In genomic region chr15:98386594-98386993, GRCh38 we compare ENCODE assay signal across 25 cellular contexts.
A peak's percentile ranks its signal among the peaks of the same experiment; 100 is the strongest.
DNase-seq lines count a peak whose midpoint lies in the region; ATAC-seq, FAIRE-seq and TF ChIP-seq lines count a peak whose summit lies in the region.
"Had no signal": no experiment of that assay in that cellular context is flagged by ENCODE, and none has a peak within 500 bp of the region (broad histone marks: within the 10 kb centered on the region; RNA-seq: fewer than 3 reads in every experiment).

No MANE protein-coding gene starts in this region.

- TF ChIP-seq RAD21 in A549 (conservative IDR thresholded peaks at IDR 0.05 in 1 of 2, IDR thresholded peaks at IDR 0.05 in 1 of 2): no peak

- H3K9me3 ChIP-seq in A549: peaks cover 5% of the 10 kb centered on the region; the same call in 2 of the 3 replicates
- H3K9me3 ChIP-seq in MM.1S (replicated peaks; ENCODE audit: insufficient read depth, low read length): no peaks in the 10 kb centered on the region
- H3K9me3 ChIP-seq: Caco-2 had no signal

- H3K79me2 ChIP-seq in MM.1S (ENCODE audit: low read length): no peaks in the 10 kb centered on the region

- no peak for TF ChIP-seq POLR2A in A549 (IDR thresholded peaks at IDR 0.05; ENCODE audit: low read length)

- H3K4me1 ChIP-seq in A549 (no peaks in the 10 kb centered on the region), MM.1S (ENCODE audit: low read length) (no peaks in the 10 kb centered on the region)
- H3K4me1 ChIP-seq: BLaER1 treated with 17β-estradiol and CSF1 and Interleukin-3, amounts not matched to agents 10 nM and 100 nM; Caco-2 had no signal

- H3K4me2 ChIP-seq in A549 (no peak overlapping the region), MM.1S (ENCODE audit: low read depth, low read length) (no peak overlapping the region)
- H3K4me2 ChIP-seq: BLaER1 treated with 17β-estradiol and CSF1 and Interleukin-3, amounts not matched to agents 10 nM and 100 nM had no signal

- DNase-seq in A549 (ENCODE audit: low read depth in 1 of 2, low spot score in 1 of 2) (no peak), bronchial epithelial cell (ENCODE audit: low read depth) (no peak), coronary artery (ENCODE audit: low spot score) (peak; percentile 45), NCI-H1092 (lab: John Stamatoyannopoulos, UW) (no peak), MM.1S (no peak), midbrain (lab: John Stamatoyannopoulos, UW) (no peak)
- DNase-seq: 8988T; AML-193; Caco-2; Calu3; CD4-positive, alpha-beta T cell; CD8-positive, alpha-beta T cell; DMS 273 treated with DMSO at 0.1 percent for 48 hours; DMS153; DMS53; DMS79; DND-41; EL; GDM1 had no signal

- 12% methylated on average over 9 of the region's 9 CpGs for WGBS in A549 (ENCODE audit: missing lambda C conversion rate)

- no peaks in the 10 kb centered on the region for H3K9me2 ChIP-seq in MM.1S (replicated peaks; ENCODE audit: insufficient read depth, low read length)

- no peaks in the 10 kb centered on the region for H3F3A ChIP-seq in MM.1S (ENCODE audit: insufficient read depth, low read length)

- H3K9ac ChIP-seq in MM.1S (ENCODE audit: low read length): no peak overlapping the region
- H3K9ac ChIP-seq: BLaER1 treated with 17β-estradiol and CSF1 and Interleukin-3, amounts not matched to agents 10 nM and 100 nM had no signal

- no peak overlapping the region for H2AFZ ChIP-seq in MM.1S (ENCODE audit: low read length)

- CTCF ChIA-PET in A549 (lab: Yijun Ruan, JAX): interaction anchor here (1.0 to 1.3 kb wide), 4 partner anchors 13 to 42 kb away, joined by 3 to 4 read pairs (median 4); no protein-coding TSS in a partner anchor

- H3K27ac ChIP-seq in A549 (no peak overlapping the region), coronary artery (no peak overlapping the region), MM.1S (ENCODE audit: low read length) (no peak overlapping the region)
- H3K27ac ChIP-seq: BLaER1 treated with 17β-estradiol and CSF1 and Interleukin-3, amounts not matched to agents 10 nM and 100 nM; C4-2B had no signal

- POLR2A ChIA-PET in A549 (lab: Yijun Ruan, JAX): no interaction called here

- H3K27me3 ChIP-seq in bronchial epithelial cell (ENCODE audit: control insufficient read depth, insufficient read depth, low read length) (no peaks in the 10 kb centered on the region), MM.1S (replicated peaks; ENCODE audit: insufficient read depth, low read length) (no peaks in the 10 kb centered on the region)
- H3K27me3 ChIP-seq: BLaER1 treated with 17β-estradiol and CSF1 and Interleukin-3, amounts not matched to agents 10 nM and 100 nM had no signal

- no peaks in the 10 kb centered on the region for H4K20me1 ChIP-seq in MM.1S (ENCODE audit: insufficient read depth, low read length)
- H4K20me1 ChIP-seq: BLaER1 treated with 17β-estradiol and CSF1 and Interleukin-3, amounts not matched to agents 10 nM and 100 nM had no signal

- TF ChIP-seq EP300 in A549 (IDR thresholded peaks at IDR 0.05): no peak

- no peak for FAIRE-seq in A549 (lab: Jason Lieb, UNC)
- FAIRE-seq in bronchial epithelial cell (lab: Jason Lieb, UNC): peak; percentile 7
- FAIRE-seq: A204.1, GM12878, GM12892, GM18507 had no signal

- H3K4me3 ChIP-seq in A549 (no peak overlapping the region), bronchial epithelial cell (ENCODE audit: low read depth, low read length) (no peak overlapping the region), coronary artery (no peak overlapping the region), MM.1S (ENCODE audit: low read length) (no peak overlapping the region)
- H3K4me3 ChIP-seq: BLaER1 treated with 17β-estradiol and CSF1 and Interleukin-3, amounts not matched to agents 10 nM and 100 nM; GM12878 had no signal

- ATAC-seq in A549: no peak; a peak in 1 of 6 replicates
- ATAC-seq: CD8-positive, alpha-beta T cell; GM12878 had no signal

- TF ChIP-seq CTCF in A549 (IDR thresholded peaks at IDR 0.05): no peak
- TF ChIP-seq CTCF in bronchial epithelial cell (IDR thresholded peaks at IDR 0.05; ENCODE audit: insufficient read depth, low read length, severe bottlenecking): no peak
- TF ChIP-seq CTCF in coronary artery (IDR thresholded peaks at IDR 0.05): no peak
- no peak for TF ChIP-seq CTCF in MM.1S (IDR thresholded peaks at IDR 0.05; ENCODE audit: low read length)

- H3K36me3 ChIP-seq in bronchial epithelial cell (ENCODE audit: control insufficient read depth, insufficient read depth, low read length) (no peaks in the 10 kb centered on the region), MM.1S (replicated peaks; ENCODE audit: insufficient read depth, low read length) (no peaks in the 10 kb centered on the region)
- H3K36me3 ChIP-seq: BLaER1 treated with 17β-estradiol and CSF1 and Interleukin-3, amounts not matched to agents 10 nM and 100 nM had no signal

TF ChIP-seq in A549, 52 proteins besides CTCF, POLR2A, EP300 and RAD21:
- TF ChIP-seq, protein P1, sequence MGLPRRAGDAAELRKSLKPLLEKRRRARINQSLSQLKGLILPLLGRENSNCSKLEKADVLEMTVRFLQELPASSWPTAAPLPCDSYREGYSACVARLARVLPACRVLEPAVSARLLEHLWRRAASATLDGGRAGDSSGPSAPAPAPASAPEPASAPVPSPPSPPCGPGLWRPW (IDR thresholded peaks at IDR 0.05): no peak
- TF ChIP-seq SREBF2 (IDR thresholded peaks at IDR 0.05) (no peak), RNF2 (IDR thresholded peaks at IDR 0.05; ENCODE audit: borderline replicate concordance, low read depth) (0 out of 2 replicates have a peak, but pooled peaks have one; percentile 60)
